In genomic region chr4:109011241-109012031, GRCh38 we compare ENCODE assay signal across 22 cellular contexts.
"Had no signal": no experiment of that assay in that cellular context is flagged by ENCODE, and none has a peak within 500 bp of the region (broad histone marks: within the 10 kb centered on the region; RNA-seq: fewer than 3 reads in every experiment).

No MANE protein-coding gene starts in this region.

- H3K27me3 ChIP-seq: heart left ventricle, pancreas, right lobe of liver, spleen, upper lobe of right lung had no signal

- H3K27ac ChIP-seq: heart left ventricle, pancreas, right lobe of liver, spleen, thoracic aorta, upper lobe of right lung had no signal

- ATAC-seq: activated CD8-positive, alpha-beta T cell treated with anti-CD3 and anti-CD28 coated beads for 36 hours; esophagus mucosa; naive thymus-derived CD8-positive, alpha-beta T cell; pancreas; right lobe of liver; stimulated activated memory B cell treated with anti-CD40 and anti-IgM and Interleukin-4, amounts not matched to agents 10 μg/mL and 1 μg/mL and 100 μg/mL, for 72 hours; upper lobe of right lung had no signal

- H3K36me3 ChIP-seq: heart left ventricle, pancreas, right lobe of liver, spleen, thoracic aorta, upper lobe of right lung had no signal

- DNase-seq: activated B cell treated with CpG ODN at 0.5 μM for 24 hours; activated CD4-positive, alpha-beta T cell treated with anti-CD3 and anti-CD28 coated beads for 4 hours; activated CD8-positive, alpha-beta T cell treated with anti-CD3 and anti-CD28 coated beads for 36 hours; activated effector memory CD4-positive, alpha-beta T cell treated with anti-CD3 and anti-CD28 coated beads, Interleukin-2, amount 50 U/mL, for 16 hours; activated naive CD4-positive, alpha-beta T cell treated with anti-CD3 and anti-CD28 coated beads, Interleukin-2, amount 50 U/mL, for 16 hours; activated T-cell treated with anti-CD3 and anti-CD28 coated beads, Interleukin-2, amount 50 U/mL, for 48 hours; aorta; effector CD8-positive, alpha-beta T cell; foreskin melanocyte; heart left ventricle; immature natural killer cell; kidney glomerular epithelial cell; naive thymus-derived CD8-positive, alpha-beta T cell; right lobe of liver; spleen; stimulated activated CD4-positive, alpha-beta T cell treated with anti-CD3 and anti-CD28 coated beads, Interleukin-4, amount 100 ng/mL, for 4 hours; upper lobe of right lung had no signal

- H3K9me3 ChIP-seq: heart left ventricle, pancreas, right lobe of liver, thoracic aorta, upper lobe of right lung had no signal

- H3K4me1 ChIP-seq: pancreas, right lobe of liver, upper lobe of right lung had no signal

- H3K4me3 ChIP-seq: heart left ventricle, pancreas, right lobe of liver, SK-N-MC, spleen, thoracic aorta, upper lobe of right lung had no signal
